ENCODE assay signal across 1 cellular context in the genomic region with DNA sequence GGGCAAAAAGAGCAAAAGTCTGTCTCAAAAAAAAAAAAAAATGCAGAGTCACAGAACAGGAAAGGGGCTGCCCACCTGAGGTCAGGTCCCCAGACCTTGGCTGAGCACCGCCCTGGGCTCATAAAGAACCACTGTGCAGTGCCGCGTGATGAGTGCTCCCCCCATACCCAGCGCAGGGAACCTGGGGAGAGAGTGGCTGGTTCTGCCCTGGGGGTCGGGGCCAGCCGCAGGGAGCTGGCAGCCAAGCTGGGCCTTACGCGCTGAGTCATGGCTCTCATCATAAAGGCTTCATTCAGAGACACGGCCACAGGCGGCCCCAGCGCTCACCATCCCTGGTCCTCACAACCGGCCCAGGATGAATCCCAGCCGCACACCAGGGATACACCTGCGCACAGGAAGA.
TF ChIP-seq lines count a peak whose summit lies in the region.

No MANE protein-coding gene starts in this region.

TF ChIP-seq in HepG2, 621 proteins besides CTCF, POLR2A, EP300 and RAD21 (continued from another document and continues in another):
- TF ChIP-seq, protein P1, sequence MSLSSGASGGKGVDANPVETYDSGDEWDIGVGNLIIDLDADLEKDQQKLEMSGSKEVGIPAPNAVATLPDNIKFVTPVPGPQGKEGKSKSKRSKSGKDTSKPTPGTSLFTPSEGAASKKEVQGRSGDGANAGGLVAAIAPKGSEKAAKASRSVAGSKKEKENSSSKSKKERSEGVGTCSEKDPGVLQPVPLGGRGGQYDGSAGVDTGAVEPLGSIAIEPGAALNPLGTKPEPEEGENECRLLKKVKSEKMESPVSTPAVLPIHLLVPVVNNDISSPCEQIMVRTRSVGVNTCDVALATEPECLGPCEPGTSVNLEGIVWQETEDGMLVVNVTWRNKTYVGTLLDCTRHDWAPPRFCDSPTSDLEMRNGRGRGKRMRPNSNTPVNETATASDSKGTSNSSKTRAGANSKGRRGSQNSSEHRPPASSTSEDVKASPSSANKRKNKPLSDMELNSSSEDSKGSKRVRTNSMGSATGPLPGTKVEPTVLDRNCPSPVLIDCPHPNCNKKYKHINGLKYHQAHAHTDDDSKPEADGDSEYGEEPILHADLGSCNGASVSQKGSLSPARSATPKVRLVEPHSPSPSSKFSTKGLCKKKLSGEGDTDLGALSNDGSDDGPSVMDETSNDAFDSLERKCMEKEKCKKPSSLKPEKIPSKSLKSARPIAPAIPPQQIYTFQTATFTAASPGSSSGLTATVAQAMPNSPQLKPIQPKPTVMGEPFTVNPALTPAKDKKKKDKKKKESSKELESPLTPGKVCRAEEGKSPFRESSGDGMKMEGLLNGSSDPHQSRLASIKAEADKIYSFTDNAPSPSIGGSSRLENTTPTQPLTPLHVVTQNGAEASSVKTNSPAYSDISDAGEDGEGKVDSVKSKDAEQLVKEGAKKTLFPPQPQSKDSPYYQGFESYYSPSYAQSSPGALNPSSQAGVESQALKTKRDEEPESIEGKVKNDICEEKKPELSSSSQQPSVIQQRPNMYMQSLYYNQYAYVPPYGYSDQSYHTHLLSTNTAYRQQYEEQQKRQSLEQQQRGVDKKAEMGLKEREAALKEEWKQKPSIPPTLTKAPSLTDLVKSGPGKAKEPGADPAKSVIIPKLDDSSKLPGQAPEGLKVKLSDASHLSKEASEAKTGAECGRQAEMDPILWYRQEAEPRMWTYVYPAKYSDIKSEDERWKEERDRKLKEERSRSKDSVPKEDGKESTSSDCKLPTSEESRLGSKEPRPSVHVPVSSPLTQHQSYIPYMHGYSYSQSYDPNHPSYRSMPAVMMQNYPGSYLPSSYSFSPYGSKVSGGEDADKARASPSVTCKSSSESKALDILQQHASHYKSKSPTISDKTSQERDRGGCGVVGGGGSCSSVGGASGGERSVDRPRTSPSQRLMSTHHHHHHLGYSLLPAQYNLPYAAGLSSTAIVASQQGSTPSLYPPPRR (CRISPR knock-in tag; IDR thresholded peaks at IDR 0.05; ENCODE audit: borderline replicate concordance), result 0 out of 2 replicates have a peak, but pooled peaks have one; percentile 42
- TF ChIP-seq TBL1XR1 (IDR thresholded peaks at IDR 0.05; ENCODE audit: borderline replicate concordance, low read length, partially characterized antibody), result no peak
- TF ChIP-seq ZFP91 (CRISPR knock-in tag; IDR thresholded peaks at IDR 0.05; ENCODE audit: borderline replicate concordance), result peak; percentile 18; the same call in 1 of the 2 replicates
- no peak for TF ChIP-seq E2F2 (CRISPR knock-in tag; IDR thresholded peaks at IDR 0.05; ENCODE audit: borderline replicate concordance)
- 0 out of 2 replicates have a peak, but pooled peaks have one; percentile 61 for TF ChIP-seq ZNF816 (CRISPR knock-in tag; IDR thresholded peaks at IDR 0.05; ENCODE audit: borderline replicate concordance)
- peak; percentile 76 for TF ChIP-seq NFE2 (CRISPR knock-in tag; IDR thresholded peaks at IDR 0.05)
- no peak for TF ChIP-seq ZFP41 (CRISPR knock-in tag; IDR thresholded peaks at IDR 0.05; ENCODE audit: borderline replicate concordance)
- no peak; the same call in 1 of the 2 replicates for TF ChIP-seq SAP130 (CRISPR knock-in tag; IDR thresholded peaks at IDR 0.05; ENCODE audit: low read depth)
- no peak for TF ChIP-seq ZNF792 (CRISPR knock-in tag; IDR thresholded peaks at IDR 0.05)
- TF ChIP-seq ZNF577 (CRISPR knock-in tag; IDR thresholded peaks at IDR 0.05; ENCODE audit: borderline replicate concordance, low read depth), result no peak
- TF ChIP-seq MYC (CRISPR knock-in tag; IDR thresholded peaks at IDR 0.05; ENCODE audit: borderline replicate concordance), result no peak
- no peak for TF ChIP-seq HES4 (CRISPR knock-in tag; IDR thresholded peaks at IDR 0.05; ENCODE audit: borderline replicate concordance)
- TF ChIP-seq, protein P2, sequence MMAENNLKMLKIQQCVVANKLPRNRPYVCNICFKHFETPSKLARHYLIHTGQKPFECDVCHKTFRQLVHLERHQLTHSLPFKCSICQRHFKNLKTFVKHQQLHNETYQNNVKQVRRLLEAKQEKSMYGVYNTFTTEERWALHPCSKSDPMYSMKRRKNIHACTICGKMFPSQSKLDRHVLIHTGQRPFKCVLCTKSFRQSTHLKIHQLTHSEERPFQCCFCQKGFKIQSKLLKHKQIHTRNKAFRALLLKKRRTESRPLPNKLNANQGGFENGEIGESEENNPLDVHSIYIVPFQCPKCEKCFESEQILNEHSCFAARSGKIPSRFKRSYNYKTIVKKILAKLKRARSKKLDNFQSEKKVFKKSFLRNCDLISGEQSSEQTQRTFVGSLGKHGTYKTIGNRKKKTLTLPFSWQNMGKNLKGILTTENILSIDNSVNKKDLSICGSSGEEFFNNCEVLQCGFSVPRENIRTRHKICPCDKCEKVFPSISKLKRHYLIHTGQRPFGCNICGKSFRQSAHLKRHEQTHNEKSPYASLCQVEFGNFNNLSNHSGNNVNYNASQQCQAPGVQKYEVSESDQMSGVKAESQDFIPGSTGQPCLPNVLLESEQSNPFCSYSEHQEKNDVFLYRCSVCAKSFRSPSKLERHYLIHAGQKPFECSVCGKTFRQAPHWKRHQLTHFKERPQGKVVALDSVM (CRISPR knock-in tag; IDR thresholded peaks at IDR 0.05), result no peak
- TF ChIP-seq HNRNPLL (IDR thresholded peaks at IDR 0.05; ENCODE audit: low read depth, low read length, poor library complexity, severe bottlenecking), result peak; percentile 33
- no peak for TF ChIP-seq NCOR1 (IDR thresholded peaks at IDR 0.05; ENCODE audit: borderline replicate concordance, low read length)
- TF ChIP-seq MNT (IDR thresholded peaks at IDR 0.05), result no peak
- TF ChIP-seq ZNF557 (CRISPR knock-in tag; IDR thresholded peaks at IDR 0.05), result no peak
- no peak for TF ChIP-seq CHD2 (IDR thresholded peaks at IDR 0.05; ENCODE audit: low read depth, low read length)
- TF ChIP-seq ZBTB10 (CRISPR knock-in tag; IDR thresholded peaks at IDR 0.05; ENCODE audit: borderline replicate concordance), result no peak
- TF ChIP-seq, protein P3, sequence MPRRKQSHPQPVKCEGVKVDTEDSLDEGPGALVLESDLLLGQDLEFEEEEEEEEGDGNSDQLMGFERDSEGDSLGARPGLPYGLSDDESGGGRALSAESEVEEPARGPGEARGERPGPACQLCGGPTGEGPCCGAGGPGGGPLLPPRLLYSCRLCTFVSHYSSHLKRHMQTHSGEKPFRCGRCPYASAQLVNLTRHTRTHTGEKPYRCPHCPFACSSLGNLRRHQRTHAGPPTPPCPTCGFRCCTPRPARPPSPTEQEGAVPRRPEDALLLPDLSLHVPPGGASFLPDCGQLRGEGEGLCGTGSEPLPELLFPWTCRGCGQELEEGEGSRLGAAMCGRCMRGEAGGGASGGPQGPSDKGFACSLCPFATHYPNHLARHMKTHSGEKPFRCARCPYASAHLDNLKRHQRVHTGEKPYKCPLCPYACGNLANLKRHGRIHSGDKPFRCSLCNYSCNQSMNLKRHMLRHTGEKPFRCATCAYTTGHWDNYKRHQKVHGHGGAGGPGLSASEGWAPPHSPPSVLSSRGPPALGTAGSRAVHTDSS (CRISPR knock-in tag; conservative IDR thresholded peaks at IDR 0.05), result no peak
- TF ChIP-seq HHEX (CRISPR knock-in tag; IDR thresholded peaks at IDR 0.05), result no peak
- TF ChIP-seq GABPA (IDR thresholded peaks at IDR 0.05; ENCODE audit: low read depth, low read length), result no peak
- TF ChIP-seq GABPA (CRISPR knock-in tag; IDR thresholded peaks at IDR 0.05; ENCODE audit: low read depth), result no peak
- TF ChIP-seq ZNF333 (CRISPR knock-in tag; IDR thresholded peaks at IDR 0.05; ENCODE audit: borderline replicate concordance), result no peak
- TF ChIP-seq ZNF124 (CRISPR knock-in tag; IDR thresholded peaks at IDR 0.05), result no peak
- no peak for TF ChIP-seq ZNF614 (CRISPR knock-in tag; IDR thresholded peaks at IDR 0.05; ENCODE audit: borderline replicate concordance)
- TF ChIP-seq CC2D1A (CRISPR knock-in tag; IDR thresholded peaks at IDR 0.05), result no peak
- no peak for TF ChIP-seq KDM5B (CRISPR knock-in tag; IDR thresholded peaks at IDR 0.05; ENCODE audit: borderline replicate concordance)
- no peak for TF ChIP-seq DMAP1 (CRISPR knock-in tag; IDR thresholded peaks at IDR 0.05)
- TF ChIP-seq FIP1L1 (IDR thresholded peaks at IDR 0.05; ENCODE audit: borderline replicate concordance, insufficient read depth, low read depth, low read length), result no peak
- no peak for TF ChIP-seq GZF1 (CRISPR knock-in tag; IDR thresholded peaks at IDR 0.05)
- TF ChIP-seq RAD51 (IDR thresholded peaks at IDR 0.05; ENCODE audit: borderline replicate concordance), result no peak
- TF ChIP-seq RFX1 (IDR thresholded peaks at IDR 0.05), result no peak
- TF ChIP-seq IRF1 (CRISPR knock-in tag; IDR thresholded peaks at IDR 0.05; ENCODE audit: low read depth), result no peak
- no peak for TF ChIP-seq ZNF10 (CRISPR knock-in tag; IDR thresholded peaks at IDR 0.05; ENCODE audit: borderline replicate concordance, low read depth)
- TF ChIP-seq BRD4 (CRISPR knock-in tag; IDR thresholded peaks at IDR 0.05), result no peak
- no peak for TF ChIP-seq NBN (conservative IDR thresholded peaks at IDR 0.05)
- no peak for TF ChIP-seq RARA (CRISPR knock-in tag; IDR thresholded peaks at IDR 0.05)
- peak; percentile 69; the same call in 1 of the 2 replicates for TF ChIP-seq ARNTL (CRISPR knock-in tag; IDR thresholded peaks at IDR 0.05)
- TF ChIP-seq ZNF552 (CRISPR knock-in tag; IDR thresholded peaks at IDR 0.05; ENCODE audit: borderline replicate concordance), result no peak
- TF ChIP-seq ZFP36L2 (CRISPR knock-in tag; IDR thresholded peaks at IDR 0.05), result no peak
- 0 out of 2 replicates have a peak, but pooled peaks have one; percentile 33 for TF ChIP-seq ZNF740 (CRISPR knock-in tag; IDR thresholded peaks at IDR 0.05)
- no peak for TF ChIP-seq ZNF691 (CRISPR knock-in tag; IDR thresholded peaks at IDR 0.05; ENCODE audit: borderline replicate concordance, low read depth)
- TF ChIP-seq ERF (CRISPR knock-in tag; IDR thresholded peaks at IDR 0.05), result no peak
